1 cellular context compared by ENCODE assay signal in genomic region chr3:157128771-157129671, GRCh38.
TF ChIP-seq lines count a peak whose summit lies in the region.

No MANE protein-coding gene starts in this region.

TF ChIP-seq in A549, 52 proteins besides CTCF, POLR2A, EP300 and RAD21 (continued from another document):
- TF ChIP-seq ELK1 (IDR thresholded peaks at IDR 0.05; ENCODE audit: low read depth, low read length) = no peak
- TF ChIP-seq ZSCAN20 (CRISPR knock-in tag; IDR thresholded peaks at IDR 0.05) = no peak
- TF ChIP-seq E2F6 (IDR thresholded peaks at IDR 0.05; ENCODE audit: borderline replicate concordance, low read depth) = no peak
- no peak for TF ChIP-seq HOXB5 (CRISPR knock-in tag; IDR thresholded peaks at IDR 0.05)
- no peak for TF ChIP-seq JUN (IDR thresholded peaks at IDR 0.05)
- TF ChIP-seq FOSB (CRISPR knock-in tag; IDR thresholded peaks at IDR 0.05) = no peak
- TF ChIP-seq USF2 (IDR thresholded peaks at IDR 0.05) = no peak
- TF ChIP-seq, protein P1, sequence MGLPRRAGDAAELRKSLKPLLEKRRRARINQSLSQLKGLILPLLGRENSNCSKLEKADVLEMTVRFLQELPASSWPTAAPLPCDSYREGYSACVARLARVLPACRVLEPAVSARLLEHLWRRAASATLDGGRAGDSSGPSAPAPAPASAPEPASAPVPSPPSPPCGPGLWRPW (IDR thresholded peaks at IDR 0.05) = no peak
